Comparison of ENCODE assay signal across 8 cellular contexts in genomic region chr18:36757081-36757480, GRCh38.
DNase-seq lines count a peak whose midpoint lies in the region; TF ChIP-seq lines count a peak whose summit lies in the region.

No MANE protein-coding gene starts in this region.

- peak; percentile 82 for TF ChIP-seq RAD21 in neural cell (conservative IDR thresholded peaks at IDR 0.05)

- no peaks in the 10 kb centered on the region for H3K4me1 Mint-ChIP-seq in CD14-positive monocyte

- H3K4me1 ChIP-seq in OCI-LY3 (ENCODE audit: low read length) = no peaks in the 10 kb centered on the region

- H3K36me3 Mint-ChIP-seq in CD14-positive monocyte = no peaks in the 10 kb centered on the region

- no peak overlapping the region for H3K9ac ChIP-seq in OCI-LY3 (ENCODE audit: low read length)
- no peak overlapping the region for H3K9ac ChIP-seq in neural cell (ENCODE audit: low read length)

- no peak overlapping the region for H3K4me2 ChIP-seq in OCI-LY3 (ENCODE audit: low read length)
- H3K4me2 ChIP-seq in neural cell (ENCODE audit: low read length) = no peak overlapping the region

- H3K36me3 ChIP-seq in OCI-LY3 (replicated peaks; ENCODE audit: low read depth, low read length) (no peaks in the 10 kb centered on the region), neural cell (ENCODE audit: insufficient read depth, low read length) (no peaks in the 10 kb centered on the region)

- H3K4me3 ChIP-seq in OCI-LY3 (ENCODE audit: low read length) = no peak overlapping the region
- no peak overlapping the region for H3K4me3 ChIP-seq in neural cell (ENCODE audit: low read length)

- TF ChIP-seq CTCF in CD14-positive monocyte (IDR thresholded peaks at IDR 0.05) (peak; percentile 9), OCI-LY3 (IDR thresholded peaks at IDR 0.05; ENCODE audit: low read depth, low read length) (peak; percentile 55), neural cell (IDR thresholded peaks at IDR 0.05; ENCODE audit: poor library complexity, severe bottlenecking) (peak; percentile 80)

- no peak for TF ChIP-seq EP300 in neural cell (conservative IDR thresholded peaks at IDR 0.05; ENCODE audit: poor library complexity, severe bottlenecking)

- peaks cover 0 to 2% (median 1%) of the 10 kb centered on the region in 3 donors for H3K27me3 Mint-ChIP-seq in CD14-positive monocyte (ENCODE audit: low read depth in 3 of 3)

- H2AFZ ChIP-seq in OCI-LY3 (ENCODE audit: low read depth, low read length) = no peak overlapping the region
- no peak overlapping the region for H2AFZ ChIP-seq in neural cell (ENCODE audit: low read depth, low read length)

- no peaks in the 10 kb centered on the region for H3F3A ChIP-seq in neural cell (ENCODE audit: insufficient read depth, low read length, poor library complexity, severe bottlenecking)

- H3K27ac Mint-ChIP-seq in CD14-positive monocyte = no peak overlapping the region

- H3K27me3 ChIP-seq in OCI-LY3 (ENCODE audit: low read depth, low read length) (peaks cover 5% of the 10 kb centered on the region; the same call in 1 of the 2 replicates), neural cell (ENCODE audit: insufficient read depth, low read depth, low read length) (no peaks in the 10 kb centered on the region)

- H3K27ac ChIP-seq in OCI-LY3 (ENCODE audit: low read length) (no peak overlapping the region), epithelial cell of prostate (peak overlapping the region; percentile 44), neural cell (ENCODE audit: low read length) (no peak overlapping the region)

- no peaks in the 10 kb centered on the region for H3K9me2 ChIP-seq in neural cell (ENCODE audit: insufficient read depth, low read length)

- no peaks in the 10 kb centered on the region for H4K20me1 ChIP-seq in OCI-LY3 (ENCODE audit: insufficient read depth, low read length)
- H4K20me1 ChIP-seq in neural cell (ENCODE audit: insufficient read depth) = no peaks in the 10 kb centered on the region

- H3K9me3 ChIP-seq in OCI-LY3 (ENCODE audit: insufficient read depth, low read length) = no peaks in the 10 kb centered on the region
- H3K9me3 ChIP-seq in neural cell (ENCODE audit: low read length) = no peaks in the 10 kb centered on the region

- H3K4me3 Mint-ChIP-seq in CD14-positive monocyte = no peak overlapping the region

- H3K79me2 ChIP-seq in OCI-LY3 (ENCODE audit: low read length) (no peaks in the 10 kb centered on the region), neural cell (replicated peaks; ENCODE audit: insufficient read depth, low read length) (no peaks in the 10 kb centered on the region)

- intact Hi-C loops in CD14-positive monocyte (cut with micrococcal nuclease) = no loop called here

- DNase-seq in CD14-positive monocyte (ENCODE audit: low spot score) (no peak), HS-27A (ENCODE audit: low read depth) (peak; percentile 45), epithelial cell of prostate (ENCODE audit: low read depth, low spot score) (no peak)
- no peak for DNase-seq in effector CD8-positive, alpha-beta T cell (lab: John Stamatoyannopoulos, UW)
- DNase-seq in activated CD4-positive, alpha-beta T cell treated with anti-CD3 and anti-CD28 coated beads for 4 hours = no peak
- no peak for DNase-seq in stimulated activated CD4-positive, alpha-beta T cell treated with anti-CD3 and anti-CD28 coated beads, Interleukin-1b, Interleukin-23, amount 100 ng/mL, for 48 hours

- H3K9me3 Mint-ChIP-seq in CD14-positive monocyte = peaks cover 0 to 2% (median 0%) of the 10 kb centered on the region in 7 donors

TF ChIP-seq in neural cell, 6 proteins besides CTCF, POLR2A, EP300 and RAD21:
- TF ChIP-seq POLR2AphosphoS5 (IDR thresholded peaks at IDR 0.05) = no peak
- peak; percentile 82 for TF ChIP-seq SMC3 (conservative IDR thresholded peaks at IDR 0.05; ENCODE audit: poor library complexity)

Comparison
In these comparisons a context has a peak if more than half of its experiments do, and no peak if none do; other contexts are left out.
1. CTCF ChIP-seq: peak in every context shown above with its lines; median percentile 80 in neural cell; 55 in OCI-LY3; 9 in CD14-positive monocyte.